In the genomic region with DNA sequence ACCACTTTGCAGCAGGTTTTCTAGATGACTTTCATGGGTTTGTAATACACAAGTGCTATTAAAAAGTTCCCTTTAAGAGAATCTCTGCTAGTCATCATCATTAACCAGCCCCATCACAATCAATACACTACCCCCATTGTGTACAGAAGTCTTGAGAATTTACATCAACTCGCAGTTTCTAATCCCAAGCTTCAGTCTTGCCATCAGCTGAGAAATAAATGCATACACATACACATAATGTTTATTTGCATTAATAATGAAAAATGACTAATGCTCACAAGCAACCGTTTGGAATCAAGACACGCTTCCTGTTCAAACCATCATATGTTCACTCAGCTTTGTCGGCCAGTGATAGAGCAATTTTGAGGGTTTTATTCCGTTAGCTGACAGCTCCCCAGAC, we compare ENCODE assay signal across 20 cellular contexts.
DNase-seq lines count a peak whose midpoint lies in the region; ATAC-seq, FAIRE-seq and TF ChIP-seq lines count a peak whose summit lies in the region.
"Had no signal": no experiment of that assay in that cellular context is flagged by ENCODE, and none has a peak within 500 bp of the region (broad histone marks: within the 10 kb centered on the region; RNA-seq: fewer than 3 reads in every experiment).

No MANE protein-coding gene starts in this region.

- CTCF ChIA-PET in K562 (lab: Yijun Ruan, JAX; ENCODE audit: low intra/inter-chr PET ratio): no interaction called here

- TF ChIP-seq CTCF in K562 (IDR thresholded peaks at IDR 0.05 in 2 of 3, conservative IDR thresholded peaks at IDR 0.05 in 1 of 3; ENCODE audit: insufficient read depth in 2 of 3, low read depth in 1 of 3, low read length in 3 of 3) (no peak), right lobe of liver (IDR thresholded peaks at IDR 0.05) (no peak)

- no peak for FAIRE-seq in K562 (lab: Jason Lieb, UNC)
- FAIRE-seq: A549, D721Med, GM12878, GM12892, GM18507 had no signal

- peak overlapping the region; percentile 86 for H3K27ac ChIP-seq in BLaER1
- no peak overlapping the region for H3K27ac ChIP-seq in K562 (ENCODE audit: extremely low read depth, low read depth, low read length)
- H3K27ac ChIP-seq in right lobe of liver: no peak overlapping the region
- H3K27ac ChIP-seq: 22Rv1, A549, C4-2B had no signal

- 31% methylated on average over 5 of the region's 5 CpGs for WGBS in K562 (ENCODE audit: insufficient coverage, low coverage, missing lambda C conversion rate)
- 65% methylated on average over 5 of the region's 5 CpGs for WGBS in right lobe of liver (ENCODE audit: insufficient coverage, low coverage, low lambda C conversion rate, missing lambda C conversion rate)

- in situ Hi-C loops in K562 (cut with MboI) (loop anchor here (5.0 kb wide), 1 partner anchor 284 kb away; no protein-coding TSS in a partner anchor), G401 (cut with HindIII; ENCODE audit: low sequenced_read_pairs) (no loop called here)

- no peak for TF ChIP-seq EP300 in K562 (IDR thresholded peaks at IDR 0.05; ENCODE audit: low read length)

- BruUV-seq in K562 (replicated peaks; lab: Mats Ljungman, UMichigan): no TSS peak

- no peaks in the 10 kb centered on the region for H3K36me3 ChIP-seq in BLaER1
- H3K36me3 ChIP-seq in K562 (ENCODE audit: control insufficient read depth, insufficient read depth, low read length): no peaks in the 10 kb centered on the region
- no peaks in the 10 kb centered on the region for H3K36me3 ChIP-seq in right lobe of liver

- H3K4me1 ChIP-seq in BLaER1: peaks cover 76% of the 10 kb centered on the region
- H3K4me1 ChIP-seq in K562 (replicated peaks in 1 of 2; ENCODE audit: control insufficient read depth in 2 of 2, insufficient read depth in 2 of 2, low read length in 2 of 2): peaks cover 0 to 13% of the 10 kb centered on the region in 2 experiments; a peak in 2 of 5 replicates
- no peaks in the 10 kb centered on the region for H3K4me1 ChIP-seq in right lobe of liver
- H3K4me1 ChIP-seq: A549, Caco-2 had no signal

- H3K4me3 ChIP-seq in BLaER1 (peak overlapping the region; percentile 15), K562 (no peak overlapping the region), right lobe of liver (no peak overlapping the region)
- H3K4me3 ChIP-seq: A549, GM12878 had no signal

- peaks cover 16% of the 10 kb centered on the region for H3K9me3 ChIP-seq in BLaER1
- H3K9me3 ChIP-seq in K562 (replicated peaks; ENCODE audit: control insufficient read depth, insufficient read depth, low read depth, low read length): no peaks in the 10 kb centered on the region
- H3K9me3 ChIP-seq in right lobe of liver: no peaks in the 10 kb centered on the region
- H3K9me3 ChIP-seq: Caco-2 had no signal

- ATAC-seq in K562 (no peak), right lobe of liver (no peak)
- ATAC-seq: A549; CD8-positive, alpha-beta T cell; GM12878 had no signal

- H3K4me2 ChIP-seq in BLaER1 (peak overlapping the region; percentile 76), K562 (ENCODE audit: insufficient read depth, low read length) (no peak overlapping the region)
- H3K4me2 ChIP-seq: A549 had no signal

- H3K79me2 ChIP-seq in K562 (ENCODE audit: control insufficient read depth, insufficient read depth, low read length): no peaks in the 10 kb centered on the region

- DNase-seq in HCEC 1CT: peak; percentile 11
- DNase-seq in K562 (ENCODE audit: extremely low read depth in 1 of 4, low spot score in 3 of 4): no peak
- DNase-seq in putamen (ENCODE audit: low spot score): no peak
- no peak for DNase-seq in G401 (ENCODE audit: low spot score)
- DNase-seq in right lobe of liver: no peak
- DNase-seq: AML-193; Caco-2; Calu3; CD4-positive, alpha-beta T cell; CD8-positive, alpha-beta T cell; DMS79 treated with DMSO at 0.1 percent for 48 hours; GDM1 had no signal

- no peaks in the 10 kb centered on the region for H3K9me1 ChIP-seq in K562 (ENCODE audit: control insufficient read depth, insufficient read depth, low read length)

- 0 out of 2 replicates have a peak overlapping the region, but pooled peaks have one; percentile 3 for H2AFZ ChIP-seq in K562 (ENCODE audit: low read depth, low read length)

- no peak for TF ChIP-seq POLR2A in K562 (conservative IDR thresholded peaks at IDR 0.05)
- no peak for TF ChIP-seq POLR2A in right lobe of liver (IDR thresholded peaks at IDR 0.05)

- TF ChIP-seq RAD21 in K562 (CRISPR knock-in tag; conservative IDR thresholded peaks at IDR 0.05 in 1 of 2, IDR thresholded peaks at IDR 0.05 in 1 of 2): no peak

- intact Hi-C loops in K562 (cut with micrococcal nuclease): loop anchor here (5.0 to 10.0 kb wide), 2 partner anchors 131 to 284 kb away; no protein-coding TSS in a partner anchor
- intact Hi-C loops in right lobe of liver (cut with DNase I): no loop called here

- H3K9ac ChIP-seq in BLaER1: peak overlapping the region; percentile 74
- H3K9ac ChIP-seq in K562 (ENCODE audit: insufficient read depth in 1 of 2, low read depth in 2 of 2, low read length in 2 of 2): no peak overlapping the region

- H3K27me3 ChIP-seq in BLaER1: no peaks in the 10 kb centered on the region
- no peaks in the 10 kb centered on the region for H3K27me3 ChIP-seq in K562 (ENCODE audit: control insufficient read depth in 2 of 2, insufficient read depth in 2 of 2, low read length in 2 of 2)
- no peaks in the 10 kb centered on the region for H3K27me3 ChIP-seq in right lobe of liver

- no peaks in the 10 kb centered on the region for H4K20me1 ChIP-seq in BLaER1
- H4K20me1 ChIP-seq in K562 (replicated peaks; ENCODE audit: control insufficient read depth, insufficient read depth, low read length): no peaks in the 10 kb centered on the region

- POLR2A ChIA-PET in K562 (lab: Yijun Ruan, JAX): interaction anchor here (0.8 kb wide), 1 partner anchor 17 kb away, joined by 3 read pairs; no protein-coding TSS in a partner anchor

TF ChIP-seq in K562, 482 proteins besides CTCF, POLR2A, EP300 and RAD21:
- TF ChIP-seq ZKSCAN8 (CRISPR knock-in tag; IDR thresholded peaks at IDR 0.05): no peak
- TF ChIP-seq, protein P1, sequence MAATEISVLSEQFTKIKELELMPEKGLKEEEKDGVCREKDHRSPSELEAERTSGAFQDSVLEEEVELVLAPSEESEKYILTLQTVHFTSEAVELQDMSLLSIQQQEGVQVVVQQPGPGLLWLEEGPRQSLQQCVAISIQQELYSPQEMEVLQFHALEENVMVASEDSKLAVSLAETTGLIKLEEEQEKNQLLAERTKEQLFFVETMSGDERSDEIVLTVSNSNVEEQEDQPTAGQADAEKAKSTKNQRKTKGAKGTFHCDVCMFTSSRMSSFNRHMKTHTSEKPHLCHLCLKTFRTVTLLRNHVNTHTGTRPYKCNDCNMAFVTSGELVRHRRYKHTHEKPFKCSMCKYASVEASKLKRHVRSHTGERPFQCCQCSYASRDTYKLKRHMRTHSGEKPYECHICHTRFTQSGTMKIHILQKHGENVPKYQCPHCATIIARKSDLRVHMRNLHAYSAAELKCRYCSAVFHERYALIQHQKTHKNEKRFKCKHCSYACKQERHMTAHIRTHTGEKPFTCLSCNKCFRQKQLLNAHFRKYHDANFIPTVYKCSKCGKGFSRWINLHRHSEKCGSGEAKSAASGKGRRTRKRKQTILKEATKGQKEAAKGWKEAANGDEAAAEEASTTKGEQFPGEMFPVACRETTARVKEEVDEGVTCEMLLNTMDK (IDR thresholded peaks at IDR 0.05; ENCODE audit: borderline replicate concordance, insufficient read depth, low read depth, low read length, poor library complexity, severe bottlenecking): no peak
- no peak for TF ChIP-seq STAT5B (CRISPR knock-in tag; IDR thresholded peaks at IDR 0.05)
- no peak for TF ChIP-seq ETV5 (CRISPR knock-in tag; IDR thresholded peaks at IDR 0.05; ENCODE audit: low read depth)
- TF ChIP-seq, protein P2, sequence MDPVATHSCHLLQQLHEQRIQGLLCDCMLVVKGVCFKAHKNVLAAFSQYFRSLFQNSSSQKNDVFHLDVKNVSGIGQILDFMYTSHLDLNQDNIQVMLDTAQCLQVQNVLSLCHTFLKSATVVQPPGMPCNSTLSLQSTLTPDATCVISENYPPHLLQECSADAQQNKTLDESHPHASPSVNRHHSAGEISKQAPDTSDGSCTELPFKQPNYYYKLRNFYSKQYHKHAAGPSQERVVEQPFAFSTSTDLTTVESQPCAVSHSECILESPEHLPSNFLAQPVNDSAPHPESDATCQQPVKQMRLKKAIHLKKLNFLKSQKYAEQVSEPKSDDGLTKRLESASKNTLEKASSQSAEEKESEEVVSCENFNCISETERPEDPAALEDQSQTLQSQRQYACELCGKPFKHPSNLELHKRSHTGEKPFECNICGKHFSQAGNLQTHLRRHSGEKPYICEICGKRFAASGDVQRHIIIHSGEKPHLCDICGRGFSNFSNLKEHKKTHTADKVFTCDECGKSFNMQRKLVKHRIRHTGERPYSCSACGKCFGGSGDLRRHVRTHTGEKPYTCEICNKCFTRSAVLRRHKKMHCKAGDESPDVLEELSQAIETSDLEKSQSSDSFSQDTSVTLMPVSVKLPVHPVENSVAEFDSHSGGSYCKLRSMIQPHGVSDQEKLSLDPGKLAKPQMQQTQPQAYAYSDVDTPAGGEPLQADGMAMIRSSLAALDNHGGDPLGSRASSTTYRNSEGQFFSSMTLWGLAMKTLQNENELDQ (CRISPR knock-in tag; IDR thresholded peaks at IDR 0.05; ENCODE audit: borderline replicate concordance): no peak
